Comparison of ENCODE assay signal across 9 cellular contexts in genomic region chr11:117550466-117550865, GRCh38.
"Had no signal": no experiment of that assay in that cellular context is flagged by ENCODE, and none has a peak within 500 bp of the region (broad histone marks: within the 10 kb centered on the region; RNA-seq: fewer than 3 reads in every experiment).

No MANE protein-coding gene starts in this region.

- H3K27ac Mint-ChIP-seq: HFFc6, IgD-negative memory B cell had no signal

- ATAC-seq: HCT116, HepG2 had no signal

- DNase-seq: GM23248, GOT3, H7, HFFc6 had no signal

- H3K36me3 ChIP-seq: HAP-1 had no signal

- FAIRE-seq: HepG2 had no signal

- H3K4me3 ChIP-seq: GM23248, HAP-1 had no signal

- H3K9ac ChIP-seq: GM23248 had no signal

- H3K4me3 Mint-ChIP-seq: HFFc6, IgD-negative memory B cell had no signal

- H3K4me1 Mint-ChIP-seq: IgD-negative memory B cell had no signal

- H3K9me3 ChIP-seq: HAP-1 had no signal

- H3K9me3 Mint-ChIP-seq: HFFc6 had no signal

- H2AFZ ChIP-seq: GM23248 had no signal

- H3K27ac ChIP-seq: GM23248, HL-60 had no signal
